ENCODE assay signal across 23 cellular contexts in the genomic region with DNA sequence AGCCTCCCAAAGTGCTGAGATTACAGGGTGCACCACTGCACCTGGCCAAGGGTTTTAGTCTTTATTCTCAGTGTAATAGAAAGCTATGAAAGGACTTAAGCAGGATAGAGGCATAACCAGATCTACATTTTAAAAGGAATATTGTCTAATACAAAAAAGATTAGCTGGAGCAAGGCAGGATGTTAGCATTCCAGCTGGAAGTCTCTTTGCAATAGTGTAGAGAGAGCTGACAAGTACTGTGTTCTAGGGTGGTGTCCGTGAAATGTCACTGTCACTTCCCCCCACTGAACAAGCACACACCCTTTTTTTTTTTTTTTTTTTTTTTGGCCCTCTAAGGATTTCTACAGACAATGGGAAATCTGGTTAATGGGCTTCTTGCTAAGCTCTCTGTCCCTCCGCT.
"Had no signal": no experiment of that assay in that cellular context is flagged by ENCODE, and none has a peak within 500 bp of the region (broad histone marks: within the 10 kb centered on the region; RNA-seq: fewer than 3 reads in every experiment).

No MANE protein-coding gene starts in this region.

- H3K4me3 ChIP-seq: coronary artery, esophagus squamous epithelium, gastrocnemius medialis, heart right ventricle, left lung, lower lobe of right lung, mucosa of descending colon had no signal

- H3K4me1 Mint-ChIP-seq: mesothelial cell of epicardium, naive B cell had no signal

- H3K27ac ChIP-seq: coronary artery, epithelial cell of prostate, esophagus squamous epithelium, gastrocnemius medialis, heart right ventricle, left lung, lower lobe of right lung had no signal

- H3K4me1 ChIP-seq: esophagus squamous epithelium, gastrocnemius medialis, heart right ventricle, left lung, lower lobe of right lung had no signal

- DNase-seq: effector CD8-positive, alpha-beta T cell; effector memory CD8-positive, alpha-beta T cell; endodermal cell; erythroblast; esophagus squamous epithelium; foreskin fibroblast; foreskin melanocyte; gastrocnemius medialis; glutamatergic neuron; head of caudate nucleus; heart right ventricle; hippocampal formation; left cardiac atrium; left lung; left ventricle myocardium superior; lower lobe of right lung; mesenchymal stem cell; mucosa of descending colon; naive B cell had no signal

- H3K27me3 ChIP-seq: esophagus squamous epithelium, gastrocnemius medialis, left lung had no signal

- H3K36me3 ChIP-seq: esophagus squamous epithelium, gastrocnemius medialis, heart right ventricle, left lung, lower lobe of right lung had no signal

- H3K9me3 Mint-ChIP-seq: effector memory CD8-positive, alpha-beta T cell; mesothelial cell of epicardium; naive B cell had no signal

- H3K9me3 ChIP-seq: esophagus squamous epithelium, gastrocnemius medialis, heart right ventricle, left lung, lower lobe of right lung, mucosa of descending colon had no signal

- H3K4me3 Mint-ChIP-seq: effector memory CD8-positive, alpha-beta T cell; endodermal cell; mesothelial cell of epicardium; naive B cell had no signal

- H3K27ac Mint-ChIP-seq: effector memory CD8-positive, alpha-beta T cell; endodermal cell; mesothelial cell of epicardium; naive B cell had no signal

- ATAC-seq: effector memory CD8-positive, alpha-beta T cell; esophagus mucosa; gastrocnemius medialis; heart right ventricle; left cardiac atrium; left lung; left ventricle myocardium superior; lower lobe of right lung; mucosa of descending colon had no signal

- H3K36me3 Mint-ChIP-seq: mesothelial cell of epicardium, naive B cell had no signal
